ENCODE assay signal across 21 cellular contexts in genomic region chr12:39736406-39736805, GRCh38.
"Had no signal": no experiment of that assay in that cellular context is flagged by ENCODE, and none has a peak within 500 bp of the region (broad histone marks: within the 10 kb centered on the region; RNA-seq: fewer than 3 reads in every experiment).

No MANE protein-coding gene starts in this region.

- H3K9ac ChIP-seq: parathyroid adenoma had no signal

- H3K9me3 ChIP-seq: uterus had no signal

- FAIRE-seq: frontal cortex, kidney had no signal

- H3K27me3 ChIP-seq: dorsolateral prefrontal cortex, left lung, right lobe of liver, suprapubic skin, transverse colon, upper lobe of right lung, uterus had no signal

- H3K4me3 ChIP-seq: dorsolateral prefrontal cortex, left lung, right lobe of liver, smooth muscle cell, suprapubic skin, transverse colon, upper lobe of right lung, uterus had no signal

- H3K36me3 ChIP-seq: left lung, right lobe of liver, suprapubic skin, transverse colon, upper lobe of right lung, uterus had no signal

- DNase-seq: dorsolateral prefrontal cortex; effector CD4-positive, alpha-beta T cell; mesenchymal stem cell; naive thymus-derived CD8-positive, alpha-beta T cell; occipital lobe; right lobe of liver; stimulated activated CD4-positive, alpha-beta T cell treated with anti-CD3 and anti-CD28 coated beads, Interleukin-12 subunit alpha, Interleukin-12 subunit beta, amount 100 ng/mL, for 4 hours; stimulated activated CD4-positive, alpha-beta T cell treated with anti-CD3 and anti-CD28 coated beads, Interleukin-1b, Interleukin-23, amount 100 ng/mL, for 48 hours; stimulated activated CD4-positive, alpha-beta T cell treated with anti-CD3 and anti-CD28 coated beads, Interleukin-4, amount 100 ng/mL, for 1 hour; stimulated activated CD8-positive, alpha-beta memory T cell treated with anti-CD3 and anti-CD28 coated beads, Interleukin-4, amount 100 ng/mL, for 48 hours; stimulated activated naive CD4-positive, alpha-beta T cell; stimulated activated naive CD8-positive, alpha-beta T cell treated with anti-CD3 and anti-CD28 coated beads, Interleukin-15, amount 100 ng/mL, for 72 hours; transverse colon; upper lobe of right lung; uterus had no signal

- H3K27ac ChIP-seq: dorsolateral prefrontal cortex, left lung, parathyroid adenoma, right lobe of liver, suprapubic skin, upper lobe of right lung, uterus had no signal

- H3K4me1 ChIP-seq: left lung, parathyroid adenoma, right lobe of liver, suprapubic skin, upper lobe of right lung, uterus had no signal
